Comparison of ENCODE assay signal across 9 cellular contexts in genomic region chr12:10395390-10395998, GRCh38. TPM values are rescaled to one million over a fixed set of nuclear protein-coding genes. Genes with fewer than 3 reads are reported as not detected.
DNase-seq lines count a peak whose midpoint lies in the region; ATAC-seq, FAIRE-seq and TF ChIP-seq lines count a peak whose summit lies in the region.
"Had no signal": no experiment of that assay in that cellular context is flagged by ENCODE, and none has a peak within 500 bp of the region (broad histone marks: within the 10 kb centered on the region; RNA-seq: fewer than 3 reads in every experiment).

No MANE protein-coding gene starts in this region.

- no peak overlapping the region for H3K4me3 ChIP-seq in right atrium auricular region
- no peak overlapping the region for H3K4me3 ChIP-seq in H1 (ENCODE audit: extremely low read depth in 1 of 4, insufficient read depth in 2 of 4, low read depth in 3 of 4, low read length in 4 of 4)

- H3K79me2 ChIP-seq in H1 (ENCODE audit: control insufficient read depth in 1 of 2, insufficient read depth in 2 of 2, low read length in 2 of 2): no peaks in the 10 kb centered on the region

- peaks cover 12% of the 10 kb centered on the region for H3K4me1 Mint-ChIP-seq in nephron

- H3K9me3 Mint-ChIP-seq in nephron: no peaks in the 10 kb centered on the region

- H4K5ac ChIP-seq in H1 (ENCODE audit: insufficient read length, low read depth, low read length): no peak overlapping the region

- CTCF ChIA-PET in H1 (lab: Charles Lee; ENCODE audit: partially characterized antibody): interaction anchor here (1.7 kb wide), 1 partner anchor 29 kb away, joined by 4 read pairs; no protein-coding TSS in a partner anchor

- no peak overlapping the region for H4K91ac ChIP-seq in H1 (replicated peaks; ENCODE audit: insufficient read length, low read length)

- H3K4me3 Mint-ChIP-seq in nephron: no peak overlapping the region

- no peak overlapping the region for H3K23ac ChIP-seq in H1 (ENCODE audit: insufficient read length)

- no peaks in the 10 kb centered on the region for H3K27me3 ChIP-seq in right atrium auricular region
- peaks cover 0 to 1% (median 0%) of the 10 kb centered on the region in 4 experiments; a peak in 1 of 7 replicates for H3K27me3 ChIP-seq in H1 (replicated peaks in 1 of 4; ENCODE audit: control insufficient read depth in 3 of 4, extremely low read depth in 1 of 4, insufficient read depth in 3 of 4, low read length in 3 of 4)

- H3K27ac Mint-ChIP-seq in nephron: peak overlapping the region; percentile 22 to 62 (median 25)

- 0 out of 2 replicates have a peak overlapping the region, but pooled peaks have one; percentile 12 for H2AFZ ChIP-seq in H1 (ENCODE audit: low read length)

- no peaks in the 10 kb centered on the region for H3K79me1 ChIP-seq in H1 (ENCODE audit: low read depth, low read length)

- H3K9ac ChIP-seq in H1 (replicated peaks in 1 of 4; ENCODE audit: extremely low read depth in 1 of 4, low read depth in 3 of 4, low read length in 3 of 4): no peak overlapping the region

- TF ChIP-seq POLR2A in H1 (IDR thresholded peaks at IDR 0.05; ENCODE audit: control extremely low read depth in 1 of 2, low read depth in 2 of 2, low read length in 2 of 2): no peak

- H4K8ac ChIP-seq in H1 (ENCODE audit: extremely low read depth, insufficient read depth, low read length): no peak overlapping the region

- no peak overlapping the region for H2BK15ac ChIP-seq in H1 (ENCODE audit: low read length)

- H3K27me3 Mint-ChIP-seq in nephron (ENCODE audit: low read depth): no peaks in the 10 kb centered on the region

- DNase-seq in Right ventricle myocardium inferior (ENCODE audit: missing footprints) (no peak), right atrium auricular region (ENCODE audit: low spot score) (no peak), NCI-H774 (lab: John Stamatoyannopoulos, UW) (peak; percentile 82), H1 (ENCODE audit: low read depth in 1 of 2, low spot score in 2 of 2) (no peak), NCI-H1694 treated with DMSO at 0.1 percent for 48 hours (lab: John Stamatoyannopoulos, UW) (no peak)
- no peak for DNase-seq in activated CD4-positive, CD25-positive, alpha-beta regulatory T cell (lab: John Stamatoyannopoulos, UW)

- H3K4me2 ChIP-seq in H1 (ENCODE audit: insufficient read depth in 1 of 2, low read depth in 2 of 2, low read length in 2 of 2): no peak overlapping the region

- H4K20me1 ChIP-seq in H1 (replicated peaks in 1 of 2; ENCODE audit: control insufficient read depth in 1 of 2, insufficient read depth in 2 of 2, low read length in 2 of 2): no peaks in the 10 kb centered on the region

- no peak overlapping the region for H2BK20ac ChIP-seq in H1 (ENCODE audit: low read length)

- H3K4me1 ChIP-seq in right atrium auricular region (peaks cover 0 to 6% of the 10 kb centered on the region in 2 donors), H1 (replicated peaks in 1 of 4; ENCODE audit: control insufficient read depth in 3 of 4, insufficient read depth in 4 of 4, low read length in 3 of 4) (no peaks in the 10 kb centered on the region)

- no peak overlapping the region for H3K56ac ChIP-seq in H1 (replicated peaks; ENCODE audit: insufficient read length, low read depth, low read length)

- WGBS in H1 (ENCODE audit: extremely low coverage in 1 of 2, insufficient coverage in 1 of 2, insufficient read length in 1 of 2, insufficient replicate concordance in 2 of 2, low coverage in 1 of 2, low lambda C conversion rate in 2 of 2, missing lambda C conversion rate in 1 of 2), 2 experiments: 82% methylated on average over 6 of the region's 6 CpGs; no CpG with 5 or more reads in 1 of the 2 experiments

- ATAC-seq in Right ventricle myocardium inferior (peak; percentile 86), HG03025 (IDR thresholded peaks at IDR 0.05; ENCODE audit: low FRiP score, unreplicated experiment) (peak; percentile 88)

- H3K9me3 ChIP-seq in right atrium auricular region (no peaks in the 10 kb centered on the region), H1 (ENCODE audit: insufficient read depth in 2 of 2, low read depth in 1 of 2, low read length in 1 of 2) (no peaks in the 10 kb centered on the region)

- POLR2A ChIA-PET in H1 (lab: Charles Lee; ENCODE audit: partially characterized antibody): no interaction called here

- TF ChIP-seq CTCF in right atrium auricular region (IDR thresholded peaks at IDR 0.05) (no peak), H1 (IDR thresholded peaks at IDR 0.05; ENCODE audit: control extremely low read depth in 1 of 3, insufficient read depth in 1 of 3, low read depth in 1 of 3, low read length in 3 of 3) (no peak), nephron (IDR thresholded peaks at IDR 0.05; ENCODE audit: unreplicated experiment in 3 of 3) (no peak)

- no peak overlapping the region for H2BK120ac ChIP-seq in H1 (replicated peaks; ENCODE audit: low read depth, low read length)

- intact Hi-C loops in Right ventricle myocardium inferior (cut with DNase I): no loop called here

- peak overlapping the region in 1 of 2 donors; percentile 12 for H3K27ac ChIP-seq in right atrium auricular region
- no peak overlapping the region for H3K27ac ChIP-seq in H1 (ENCODE audit: low read depth, low read length)

- no peaks in the 10 kb centered on the region for H3K23me2 ChIP-seq in H1 (ENCODE audit: low read depth, low read length)

- no peak overlapping the region for H3K4ac ChIP-seq in H1 (replicated peaks; ENCODE audit: insufficient read length, low read depth, low read length)

- no peak for TF ChIP-seq EP300 in H1 (IDR thresholded peaks at IDR 0.05; ENCODE audit: borderline replicate concordance in 1 of 2, low read depth in 2 of 2, low read length in 2 of 2)

- H3K36me3 Mint-ChIP-seq in nephron (ENCODE audit: low read depth): no peaks in the 10 kb centered on the region

- H3K18ac ChIP-seq in H1 (ENCODE audit: extremely low read depth, low read length): no peak overlapping the region

- H2BK12ac ChIP-seq in H1 (ENCODE audit: low read depth, low read length): no peak overlapping the region

- H2AK5ac ChIP-seq in H1 (ENCODE audit: low read depth, low read length): no peak overlapping the region

- TF ChIP-seq RAD21 in H1 (IDR thresholded peaks at IDR 0.05 in 1 of 2, conservative IDR thresholded peaks at IDR 0.05 in 1 of 2; ENCODE audit: low read depth in 2 of 2, low read length in 2 of 2): no peak

- no peak for FAIRE-seq in H1 (lab: Jason Lieb, UNC)

- H3K14ac ChIP-seq in H1 (ENCODE audit: insufficient read length): no peak overlapping the region

- H2BK5ac ChIP-seq in H1 (ENCODE audit: low read depth, low read length): no peak overlapping the region

- H3K36me3 ChIP-seq in right atrium auricular region (no peaks in the 10 kb centered on the region), H1 (ENCODE audit: control insufficient read depth in 2 of 4, insufficient read depth in 4 of 4, low read length in 3 of 4) (no peaks in the 10 kb centered on the region)

RNA-seq across cellular contexts. Expression of gene KLRK1, which starts 5.7 kb away (rescaled TPM):
- total RNA-seq in Right ventricle myocardium inferior (1.2 TPM), right atrium auricular region (under 1 TPM; 0.28 to 0.59 TPM)
- not detected in 2 replicates for total RNA-seq in H1 (2021; fragmentation: NEBNext Ultra II Directional; extraction: Animal tissue kit (Norgen Biotek cat#: 25700))
- not detected in 2 replicates for polyA plus RNA-seq in H1 (2011; rRNA removed)
- polyA plus RNA-seq in H1 (2011; cell fraction: cytosol; rRNA removed): not detected
- not detected for polyA plus RNA-seq in H1 (2011; cell fraction: nucleus; rRNA removed)
- polyA plus RNA-seq in H1 (2012, experiment 1 of 2): not detected in 4 replicates
- polyA plus RNA-seq in H1 (2012, experiment 2 of 2): not detected
- not detected for polyA plus RNA-seq in H1 (2013, experiment 1 of 2)
- polyA plus RNA-seq in H1 (2013, experiment 2 of 2): not detected
- polyA minus RNA-seq in H1 (2011; rRNA and poly(A)+ RNA removed): not detected in 2 replicates
- polyA minus RNA-seq in H1 (2011; cell fraction: cytosol; rRNA and poly(A)+ RNA removed): not detected
- 0.40 TPM for polyA minus RNA-seq in H1 (2011; cell fraction: nucleus; rRNA and poly(A)+ RNA removed)
- total RNA-seq: glomerular endothelial cell had no signal

RNA-seq across cellular contexts. Expression of gene KLRC4, which starts 14.1 kb away (rescaled TPM):
- total RNA-seq in Right ventricle myocardium inferior (not detected), right atrium auricular region (not detected)
- total RNA-seq in H1 (2021; fragmentation: NEBNext Ultra II Directional; extraction: Animal tissue kit (Norgen Biotek cat#: 25700)): not detected in 2 replicates
- not detected in 2 replicates for polyA plus RNA-seq in H1 (2011; rRNA removed)
- not detected for polyA plus RNA-seq in H1 (2011; cell fraction: cytosol; rRNA removed)
- not detected for polyA plus RNA-seq in H1 (2011; cell fraction: nucleus; rRNA removed)
- not detected in 4 replicates for polyA plus RNA-seq in H1 (2012, experiment 1 of 2)
- polyA plus RNA-seq in H1 (2012, experiment 2 of 2): not detected
- polyA plus RNA-seq in H1 (2013, experiment 1 of 2): not detected
- polyA plus RNA-seq in H1 (2013, experiment 2 of 2): not detected
- not detected in 2 replicates for polyA minus RNA-seq in H1 (2011; rRNA and poly(A)+ RNA removed)
- polyA minus RNA-seq in H1 (2011; cell fraction: cytosol; rRNA and poly(A)+ RNA removed): not detected
- not detected for polyA minus RNA-seq in H1 (2011; cell fraction: nucleus; rRNA and poly(A)+ RNA removed)
- total RNA-seq: glomerular endothelial cell had no signal

RNA-seq across cellular contexts. Expression of gene KLRC3, which starts 24.9 kb away (rescaled TPM):
- total RNA-seq in Right ventricle myocardium inferior (not detected), right atrium auricular region (not detected)
- total RNA-seq in H1 (2021; fragmentation: NEBNext Ultra II Directional; extraction: Animal tissue kit (Norgen Biotek cat#: 25700)): not detected in 2 replicates
- polyA plus RNA-seq in H1 (2011; rRNA removed): not detected in 2 replicates
- polyA plus RNA-seq in H1 (2011; cell fraction: cytosol; rRNA removed): not detected
- polyA plus RNA-seq in H1 (2011; cell fraction: nucleus; rRNA removed): not detected
- not detected in 4 replicates for polyA plus RNA-seq in H1 (2012, experiment 1 of 2)
- not detected for polyA plus RNA-seq in H1 (2012, experiment 2 of 2)
- not detected for polyA plus RNA-seq in H1 (2013, experiment 1 of 2)
- polyA plus RNA-seq in H1 (2013, experiment 2 of 2): not detected
- polyA minus RNA-seq in H1 (2011; rRNA and poly(A)+ RNA removed): not detected in 2 replicates
- polyA minus RNA-seq in H1 (2011; cell fraction: cytosol; rRNA and poly(A)+ RNA removed): not detected
- polyA minus RNA-seq in H1 (2011; cell fraction: nucleus; rRNA and poly(A)+ RNA removed): not detected
- total RNA-seq: glomerular endothelial cell had no signal

RNA-seq across cellular contexts. Expression of gene KLRC2, which starts 40.3 kb away (rescaled TPM):
- total RNA-seq in Right ventricle myocardium inferior (not detected), right atrium auricular region (not detected)
- total RNA-seq in H1 (2021; fragmentation: NEBNext Ultra II Directional; extraction: Animal tissue kit (Norgen Biotek cat#: 25700)): not detected in 2 replicates
- polyA plus RNA-seq in H1 (2011; rRNA removed): not detected in 2 replicates
- not detected for polyA plus RNA-seq in H1 (2011; cell fraction: cytosol; rRNA removed)
- not detected for polyA plus RNA-seq in H1 (2011; cell fraction: nucleus; rRNA removed)
- polyA plus RNA-seq in H1 (2012, experiment 1 of 2): not detected in 4 replicates
- not detected for polyA plus RNA-seq in H1 (2012, experiment 2 of 2)
- polyA plus RNA-seq in H1 (2013, experiment 1 of 2): not detected
- polyA plus RNA-seq in H1 (2013, experiment 2 of 2): not detected
- polyA minus RNA-seq in H1 (2011; rRNA and poly(A)+ RNA removed): not detected in 2 replicates
- not detected for polyA minus RNA-seq in H1 (2011; cell fraction: cytosol; rRNA and poly(A)+ RNA removed)
- not detected for polyA minus RNA-seq in H1 (2011; cell fraction: nucleus; rRNA and poly(A)+ RNA removed)
- total RNA-seq: glomerular endothelial cell had no signal

RNA-seq across cellular contexts. Expression of gene KLRC1, which starts 57.7 kb away (rescaled TPM):
- not detected for total RNA-seq in Right ventricle myocardium inferior
- total RNA-seq in right atrium auricular region: under 1 TPM in 1 of 2 donors, not detected in 1; 0.24 TPM
- total RNA-seq in H1 (2021; fragmentation: NEBNext Ultra II Directional; extraction: Animal tissue kit (Norgen Biotek cat#: 25700)): not detected in 2 replicates
- not detected in 2 replicates for polyA plus RNA-seq in H1 (2011; rRNA removed)
- not detected for polyA plus RNA-seq in H1 (2011; cell fraction: cytosol; rRNA removed)
- not detected for polyA plus RNA-seq in H1 (2011; cell fraction: nucleus; rRNA removed)
- polyA plus RNA-seq in H1 (2012, experiment 1 of 2): not detected in 4 replicates
- not detected for polyA plus RNA-seq in H1 (2012, experiment 2 of 2)
- not detected for polyA plus RNA-seq in H1 (2013, experiment 1 of 2)
- not detected for polyA plus RNA-seq in H1 (2013, experiment 2 of 2)
- not detected in 2 replicates for polyA minus RNA-seq in H1 (2011; rRNA and poly(A)+ RNA removed)
- not detected for polyA minus RNA-seq in H1 (2011; cell fraction: cytosol; rRNA and poly(A)+ RNA removed)
- polyA minus RNA-seq in H1 (2011; cell fraction: nucleus; rRNA and poly(A)+ RNA removed): not detected
- total RNA-seq: glomerular endothelial cell had no signal
